Comparison of ENCODE assay signal across 8 cellular contexts in the genomic region with DNA sequence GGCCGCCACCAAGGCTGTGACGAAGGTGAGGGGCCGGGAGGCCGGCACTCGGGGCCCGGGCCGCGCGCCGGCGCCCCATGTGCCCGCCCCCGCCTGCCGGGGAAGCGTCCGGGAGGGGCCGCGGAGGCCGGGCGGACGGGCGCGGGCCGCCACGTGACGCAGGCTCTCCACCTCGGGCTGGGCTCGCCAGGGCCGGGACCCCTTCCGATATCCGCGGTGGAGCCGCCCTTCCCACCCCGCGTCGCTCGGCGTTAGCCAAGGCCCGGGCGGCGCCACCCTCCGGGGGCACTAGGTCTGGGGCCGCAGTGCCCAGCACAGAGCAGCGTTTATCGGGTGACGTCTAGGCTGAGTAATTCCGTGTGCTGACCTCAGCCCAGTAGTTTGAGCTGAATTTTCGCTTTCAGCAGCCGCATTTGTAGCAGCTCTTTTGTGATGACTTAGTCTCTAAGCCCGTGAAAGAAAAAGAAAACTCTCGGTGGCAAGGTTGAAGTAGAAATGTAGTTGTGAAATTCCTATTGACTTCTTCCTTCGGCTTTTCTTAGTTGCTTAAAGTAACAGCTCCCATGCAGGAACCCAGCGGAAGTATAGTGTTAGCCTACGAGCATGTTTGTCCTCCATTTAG. TPM values are rescaled to one million over a fixed set of nuclear protein-coding genes. Genes with fewer than 3 reads are reported as not detected.
DNase-seq lines count a peak whose midpoint lies in the region; ATAC-seq and TF ChIP-seq lines count a peak whose summit lies in the region.

No MANE protein-coding gene starts in this region.

- H3K9ac ChIP-seq in KMS-11 (peak overlapping the region; percentile 83), neural progenitor cell (peak overlapping the region; percentile 56)

- peak overlapping the region; percentile 96 for H3K4me3 Mint-ChIP-seq in CD4-positive, alpha-beta T cell
- peak overlapping the region; percentile 98 for H3K4me3 Mint-ChIP-seq in neural progenitor cell

- CTCF ChIA-PET in CD4-positive, alpha-beta T cell (lab: Charles Lee) = no interaction called here

- H3K27ac Mint-ChIP-seq in CD4-positive, alpha-beta T cell = peak overlapping the region; percentile 99
- peak overlapping the region; percentile 85 for H3K27ac Mint-ChIP-seq in neural progenitor cell

- POLR2A ChIA-PET in CD4-positive, alpha-beta T cell (lab: Charles Lee) = interaction anchor here (0.9 to 4.6 kb wide), 23 partner anchors 11 to 1157 kb away, joined by 3 to 104 read pairs (median 7); partner anchors contain the start of genes ANAPC13, CEP63, DNAJC13 and NPHP3

- intact Hi-C loops in CD4-positive, alpha-beta T cell (cut with DNase I, micrococcal nuclease) = loop anchor here (2.0 to 10.0 kb wide), 7 partner anchors 14 to 920 kb away; partner anchors contain the start of genes ANAPC13 (in 2 of the 2), CEP63 (in 2 of the 2), ACAD11 (in 1 of the 2) and NPHP3 (in 1 of the 2)

- H3K36me3 Mint-ChIP-seq in CD4-positive, alpha-beta T cell (ENCODE audit: low read depth) = peaks cover 58% of the 10 kb centered on the region
- H3K36me3 Mint-ChIP-seq in neural progenitor cell = peaks cover 21% of the 10 kb centered on the region

- H2AFZ ChIP-seq in KMS-11 (ENCODE audit: low read depth) (no peak overlapping the region), neural progenitor cell (replicated peaks) (no peak overlapping the region)

- H3K79me2 ChIP-seq in KMS-11 (ENCODE audit: insufficient read depth, low read depth) = peaks cover 52% of the 10 kb centered on the region
- peaks cover 52% of the 10 kb centered on the region for H3K79me2 ChIP-seq in neural progenitor cell (ENCODE audit: low read depth)

- DNase-seq in CD4-positive, alpha-beta T cell = peak; percentile 36 to 69 (median 49)
- DNase-seq in activated T-cell treated with anti-CD3 and anti-CD28 coated beads, Interleukin-2, amount 50 U/mL, for 1 hour = peak; percentile 80
- DNase-seq in fibroblast of pulmonary artery (ENCODE audit: low read depth) (peak; percentile 73), neural progenitor cell (ENCODE audit: low spot score) (peak; percentile 84)
- DNase-seq in stimulated activated naive CD4-positive, alpha-beta T cell treated with Interleukin-2 at 50 U/mL for 16 hours (lab: John Stamatoyannopoulos, UW) = no peak

- peak overlapping the region; percentile 93 for H3K4me2 ChIP-seq in KMS-11
- peak overlapping the region; percentile 78 for H3K4me2 ChIP-seq in neural progenitor cell

- H3K9me3 Mint-ChIP-seq in CD4-positive, alpha-beta T cell = no peaks in the 10 kb centered on the region
- peaks cover 2% of the 10 kb centered on the region for H3K9me3 Mint-ChIP-seq in neural progenitor cell

- peaks cover 63% of the 10 kb centered on the region for H3K4me1 ChIP-seq in KMS-11 (ENCODE audit: low read depth, poor library complexity, severe bottlenecking)
- peaks cover 31% of the 10 kb centered on the region for H3K4me1 ChIP-seq in neural progenitor cell

- TF ChIP-seq CTCF in CD4-positive, alpha-beta T cell (IDR thresholded peaks at IDR 0.05) = no peak
- TF ChIP-seq CTCF in KMS-11 (conservative IDR thresholded peaks at IDR 0.05; ENCODE audit: low read depth, low read length) (no peak), fibroblast of pulmonary artery (IDR thresholded peaks at IDR 0.05; ENCODE audit: low read length, missing control alignments) (peak; percentile 1), neural progenitor cell (IDR thresholded peaks at IDR 0.05) (peak; percentile 11)

- no peaks in the 10 kb centered on the region for H3K9me3 ChIP-seq in CD4-positive, alpha-beta T cell (ENCODE audit: control insufficient read depth, low read length)
- H3K9me3 ChIP-seq in neural progenitor cell (ENCODE audit: low read depth) = no peaks in the 10 kb centered on the region

- H3K4me1 Mint-ChIP-seq in CD4-positive, alpha-beta T cell (ENCODE audit: low read depth) = peaks cover 76% of the 10 kb centered on the region
- peaks cover 56% of the 10 kb centered on the region for H3K4me1 Mint-ChIP-seq in neural progenitor cell

- H3K27me3 ChIP-seq in CD4-positive, alpha-beta T cell (ENCODE audit: control insufficient read depth, insufficient read depth, low read length) = no peaks in the 10 kb centered on the region
- H3K27me3 ChIP-seq in KMS-11 (ENCODE audit: insufficient read depth, low read depth) (no peaks in the 10 kb centered on the region), neural progenitor cell (no peaks in the 10 kb centered on the region)

- H3K36me3 ChIP-seq in KMS-11 (ENCODE audit: insufficient read depth) (peaks cover 44% of the 10 kb centered on the region), neural progenitor cell (peaks cover 11% of the 10 kb centered on the region)

- peak; percentile 4 for ATAC-seq in CD4-positive, alpha-beta T cell (ENCODE audit: poor library complexity)
- peak; percentile 32 for ATAC-seq in GM21529 (IDR thresholded peaks at IDR 0.05; ENCODE audit: unreplicated experiment)

- H4K20me1 ChIP-seq in KMS-11 (ENCODE audit: insufficient read depth) (peaks cover 46% of the 10 kb centered on the region), neural progenitor cell (ENCODE audit: low read depth) (peaks cover 51% of the 10 kb centered on the region)

- no peaks in the 10 kb centered on the region for H3K27me3 Mint-ChIP-seq in CD4-positive, alpha-beta T cell
- peaks cover 5% of the 10 kb centered on the region for H3K27me3 Mint-ChIP-seq in neural progenitor cell (ENCODE audit: insufficient read depth, low read depth)

- peaks cover 13% of the 10 kb centered on the region for H3F3A ChIP-seq in neural progenitor cell (ENCODE audit: low read depth)

- peak overlapping the region; percentile 80 for H3K27ac ChIP-seq in CD4-positive, alpha-beta T cell (ENCODE audit: low read depth, low read length)
- H3K27ac ChIP-seq in KMS-11 (peak overlapping the region; percentile 85), neural progenitor cell (no peak overlapping the region), temporal lobe (ENCODE audit: low read depth, low read length) (peak overlapping the region; percentile 51)

- peak overlapping the region; percentile 91 for H3K4me3 ChIP-seq in KMS-11 (IDR thresholded peaks at IDR 0.05; ENCODE audit: insufficient read depth, low read depth, low read length)
- H3K4me3 ChIP-seq in fibroblast of pulmonary artery (replicated peaks; ENCODE audit: low read depth, low read length) = peak overlapping the region; percentile 84
- peak overlapping the region; percentile 70 for H3K4me3 ChIP-seq in neural progenitor cell

RNA-seq across cellular contexts. Expression of gene CDV3, which starts 0.9 kb away (rescaled TPM):
- total RNA-seq in CD4-positive, alpha-beta T cell = 100 to 1,000 TPM; 206 to 228 TPM
- 175 and 272 TPM in 2 replicates for total RNA-seq in neural progenitor cell (ENCODE audit: low replicate concordance)
- 89.2 TPM for total RNA-seq in temporal lobe

Comparison
In these comparisons a context has a peak if more than half of its experiments do, and no peak if none do; other contexts are left out.
1. CTCF ChIP-seq: peak in fibroblast of pulmonary artery (single experiment) and neural progenitor cell (single experiment); none in CD4-positive, alpha-beta T cell (single experiment) and KMS-11 (single experiment).
2. Peak in every context shown above with its lines, with median percentiles within 50 percentile points of each other: H3K4me3 ChIP-seq.